In genomic region chr3:129228891-129229585, GRCh38 we compare ENCODE assay signal across 10 cellular contexts. TPM values are rescaled to one million over a fixed set of nuclear protein-coding genes. Genes with fewer than 3 reads are reported as not detected.
DNase-seq lines count a peak whose midpoint lies in the region; ATAC-seq and TF ChIP-seq lines count a peak whose summit lies in the region.
"Had no signal": no experiment of that assay in that cellular context is flagged by ENCODE, and none has a peak within 500 bp of the region (broad histone marks: within the 10 kb centered on the region; RNA-seq: fewer than 3 reads in every experiment).

No MANE protein-coding gene starts in this region.

- peaks cover 4 to 5% of the 10 kb centered on the region in 2 donors for H3K4me1 ChIP-seq in uterus

- TF ChIP-seq POLR2A in uterus (IDR thresholded peaks at IDR 0.05): no peak

- H3K4me3 ChIP-seq in WERI-Rb-1 (ENCODE audit: low read depth, low read length) (no peak overlapping the region), uterus (no peak overlapping the region)

- no peaks in the 10 kb centered on the region for H3K36me3 ChIP-seq in WERI-Rb-1
- no peaks in the 10 kb centered on the region for H3K36me3 ChIP-seq in uterus

- H3K27ac ChIP-seq in WERI-Rb-1 (no peak overlapping the region), uterus (peak overlapping the region; percentile 73 to 88)
- H3K27ac ChIP-seq: KMS-11 had no signal

- TF ChIP-seq CTCF in WERI-Rb-1 (IDR thresholded peaks at IDR 0.05; ENCODE audit: low read depth, low read length) (0 out of 2 replicates have a peak, but pooled peaks have one; percentile 18), uterus (IDR thresholded peaks at IDR 0.05) (no peak)

- intact Hi-C loops in Right ventricle myocardium superior (cut with DNase I) (loop anchor here (5.0 kb wide), 1 partner anchor 47 kb away; the partner anchor contains the start of gene CNBP), Right ventricle myocardium inferior (cut with DNase I) (no loop called here), uterus (cut with DNase I; ENCODE audit: low total_unique reads) (no loop called here)

- H3K27me3 ChIP-seq in WERI-Rb-1 (ENCODE audit: insufficient read depth, low read depth, severe bottlenecking) (no peaks in the 10 kb centered on the region), uterus (no peaks in the 10 kb centered on the region)

- DNase-seq in Right ventricle myocardium superior (peak; percentile 62), Right ventricle myocardium inferior (ENCODE audit: missing footprints) (no peak), WERI-Rb-1 (peak; percentile 16), iPS-NIHi11 (ENCODE audit: low spot score) (peak; percentile 30), uterus (no peak), NCI-H1092 (lab: John Stamatoyannopoulos, UW) (no peak), Ammon's horn (ENCODE audit: low spot score) (no peak)
- DNase-seq: amygdala had no signal

- no peak for ATAC-seq in Right ventricle myocardium superior (ENCODE audit: poor library complexity)
- no peak for ATAC-seq in Right ventricle myocardium inferior
- no peak for ATAC-seq in HG02870 (IDR thresholded peaks at IDR 0.05; ENCODE audit: unreplicated experiment)

- H3K9me3 ChIP-seq in WERI-Rb-1 (ENCODE audit: severe bottlenecking) (no peaks in the 10 kb centered on the region), uterus (no peaks in the 10 kb centered on the region)

RNA-seq across cellular contexts. Expression of gene COPG1, which starts 20.4 kb away (rescaled TPM):
- 80.6 TPM for total RNA-seq in Right ventricle myocardium superior
- 83.9 TPM for total RNA-seq in Right ventricle myocardium inferior
- 100 to 1,000 TPM in 2 of 4 donors, 10 to 100 TPM in 2; 35.6 to 409 (median 118) TPM for total RNA-seq in uterus

RNA-seq across cellular contexts. Expression of gene CNBP, which starts 45.3 kb away (rescaled TPM):
- total RNA-seq in Right ventricle myocardium superior: 476 TPM
- 458 TPM for total RNA-seq in Right ventricle myocardium inferior
- 100 to 1,000 TPM; 355 to 461 (median 405) TPM for total RNA-seq in uterus

RNA-seq across cellular contexts. Expression of gene HMCES, which starts 49.6 kb away (rescaled TPM):
- total RNA-seq in Right ventricle myocardium superior: 42.7 TPM
- 42.3 TPM for total RNA-seq in Right ventricle myocardium inferior
- total RNA-seq in uterus: 10 to 100 TPM in 3 of 4 donors, 1 to 10 TPM in 1; 2.0 to 42.9 (median 28.3) TPM

Comparison
In these comparisons a context has a peak if more than half of its experiments do, and no peak if none do; other contexts are left out.
1. DNase-seq: peak in Right ventricle myocardium superior (single experiment), WERI-Rb-1 (single experiment) and iPS-NIHi11 (single experiment); none in Right ventricle myocardium inferior (single experiment), uterus (0 of 2), NCI-H1092 (single experiment) and Ammon's horn (single experiment).